ENCODE assay signal across 16 cellular contexts in the genomic region with DNA sequence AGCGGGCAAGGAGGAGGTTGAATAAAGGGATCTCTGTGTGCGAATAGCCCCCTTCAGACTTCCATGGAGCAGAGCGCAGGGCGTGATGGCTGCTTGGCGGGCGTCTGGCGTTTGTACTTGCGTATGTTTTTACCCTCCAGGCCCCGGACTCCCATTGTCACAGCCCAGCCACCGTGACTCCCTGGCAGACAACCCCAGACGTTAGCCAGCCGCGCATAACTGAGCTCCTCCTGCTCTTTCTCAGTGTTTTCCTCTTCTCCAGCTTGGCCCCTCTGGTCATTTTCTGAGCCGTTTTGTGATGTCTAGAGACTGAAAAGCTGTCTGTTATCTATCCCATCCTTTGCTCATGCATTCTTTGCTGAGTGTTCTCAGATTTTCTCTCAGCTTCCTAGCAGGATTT. TPM values are rescaled to one million over a fixed set of nuclear protein-coding genes. Genes with fewer than 3 reads are reported as not detected.
DNase-seq lines count a peak whose midpoint lies in the region; ATAC-seq, FAIRE-seq and TF ChIP-seq lines count a peak whose summit lies in the region.
"Had no signal": no experiment of that assay in that cellular context is flagged by ENCODE, and none has a peak within 500 bp of the region (broad histone marks: within the 10 kb centered on the region; RNA-seq: fewer than 3 reads in every experiment).

No MANE protein-coding gene starts in this region.

- no peak overlapping the region for H3K4me3 ChIP-seq in GM23338
- H3K4me3 ChIP-seq: HAP-1 had no signal

- ATAC-seq in GM23338, result no peak
- ATAC-seq in left lobe of liver, result peak; percentile 36
- ATAC-seq in GM19395 (IDR thresholded peaks at IDR 0.05; ENCODE audit: unreplicated experiment), result no peak

- DNase-seq in GM23338 (ENCODE audit: low spot score) (no peak), left lobe of liver (ENCODE audit: low spot score) (no peak), retina (peak; percentile 9), OCI-M1 (lab: John Stamatoyannopoulos, UW) (no peak), HTR-8/SVneo (ENCODE audit: insufficient read length, low spot score) (no peak), SIG-M5 treated with dmso at 0.1 percent for 504 hours (lab: John Stamatoyannopoulos, UW; ENCODE audit: unreplicated experiment) (no peak)
- DNase-seq: activated CD4-positive, alpha-beta T cell treated with anti-CD3 and anti-CD28 coated beads for 4 hours; activated naive CD8-positive, alpha-beta T cell treated with anti-CD3 and anti-CD28 coated beads, Interleukin-2, amount 10 ng/mL, durations not matched to agents 7 days and 5 days; activated T-cell treated with anti-CD3 and anti-CD28 coated beads for 4 hours; NCI-H187 treated with DMSO at 0.1 percent for 48 hours; NCI-H69; T-helper 9 cell had no signal

- H3K27ac ChIP-seq in GM23338 (ENCODE audit: low read depth) (no peak overlapping the region), cingulate gyrus (ENCODE audit: low read depth, low read length) (peak overlapping the region; percentile 13)

- H4K20me1 ChIP-seq in GM23338 (replicated peaks; ENCODE audit: insufficient read depth), result no peaks in the 10 kb centered on the region

- peak overlapping the region; percentile 85 for H2AFZ ChIP-seq in GM23338

- peaks cover 1% of the 10 kb centered on the region for H3K27me3 Mint-ChIP-seq in GM23338 (ENCODE audit: insufficient read depth, low read depth, poor library complexity)

- no peak for FAIRE-seq in HTR-8/SVneo (lab: Jason Lieb, UNC)

- no peaks in the 10 kb centered on the region; the same call in 1 of the 3 replicates for H3K4me1 Mint-ChIP-seq in GM23338
- H3K4me1 Mint-ChIP-seq: activated naive CD8-positive, alpha-beta T cell treated with anti-CD3 and anti-CD28 coated beads, Interleukin-2, amount 10 ng/mL, durations not matched to agents 7 days and 5 days had no signal

- no peaks in the 10 kb centered on the region for H3K4me1 ChIP-seq in GM23338 (ENCODE audit: insufficient read depth)
- H3K4me1 ChIP-seq: HAP-1 had no signal

- no peaks in the 10 kb centered on the region for H3K9me2 ChIP-seq in GM23338 (ENCODE audit: insufficient read depth)

- TF ChIP-seq CTCF in GM23338 (conservative IDR thresholded peaks at IDR 0.05; ENCODE audit: low read depth in 2 of 2), result no peak

- H3K27me3 ChIP-seq in GM23338 (ENCODE audit: insufficient read depth), result no peaks in the 10 kb centered on the region

- no peaks in the 10 kb centered on the region for H3K9me3 Mint-ChIP-seq in GM23338
- H3K9me3 Mint-ChIP-seq: activated naive CD8-positive, alpha-beta T cell treated with anti-CD3 and anti-CD28 coated beads, Interleukin-2, amount 10 ng/mL, durations not matched to agents 7 days and 5 days; stimulated activated naive CD8-positive, alpha-beta T cell treated with anti-CD3 and anti-CD28 coated beads, Interleukin-15, Interleukin-2, amounts not matched to agents 100 ng/mL and 50 ng/mL, for 24 hours had no signal

- H3K4me2 ChIP-seq in GM23338, result no peak overlapping the region

- H3F3A ChIP-seq in GM23338 (replicated peaks; ENCODE audit: low read depth), result no peaks in the 10 kb centered on the region

- no peaks in the 10 kb centered on the region; the same call in 2 of the 3 replicates for H3K36me3 Mint-ChIP-seq in GM23338 (ENCODE audit: low read depth)
- H3K36me3 Mint-ChIP-seq: activated naive CD8-positive, alpha-beta T cell treated with anti-CD3 and anti-CD28 coated beads, Interleukin-2, amount 10 ng/mL, durations not matched to agents 7 days and 5 days had no signal

- H3K79me2 ChIP-seq in GM23338 (replicated peaks; ENCODE audit: insufficient read depth), result no peaks in the 10 kb centered on the region

- H3K36me3 ChIP-seq in GM23338 (ENCODE audit: insufficient read depth), result no peaks in the 10 kb centered on the region
- H3K36me3 ChIP-seq: HAP-1 had no signal

- no peak overlapping the region for H3K27ac Mint-ChIP-seq in GM23338
- H3K27ac Mint-ChIP-seq: activated naive CD8-positive, alpha-beta T cell treated with anti-CD3 and anti-CD28 coated beads, Interleukin-2, amount 10 ng/mL, durations not matched to agents 7 days and 5 days; stimulated activated naive CD8-positive, alpha-beta T cell treated with anti-CD3 and anti-CD28 coated beads, Interleukin-15, Interleukin-2, amounts not matched to agents 100 ng/mL and 50 ng/mL, for 24 hours had no signal

- no peak overlapping the region for H3K4me3 Mint-ChIP-seq in GM23338
- H3K4me3 Mint-ChIP-seq: activated naive CD8-positive, alpha-beta T cell treated with anti-CD3 and anti-CD28 coated beads, Interleukin-2, amount 10 ng/mL, durations not matched to agents 7 days and 5 days; stimulated activated naive CD8-positive, alpha-beta T cell treated with anti-CD3 and anti-CD28 coated beads, Interleukin-15, Interleukin-2, amounts not matched to agents 100 ng/mL and 50 ng/mL, for 24 hours had no signal

TF ChIP-seq in GM23338, 12 proteins besides CTCF, POLR2A, EP300 and RAD21 (continues in another document):
- TF ChIP-seq STAT1 (IDR thresholded peaks at IDR 0.05; ENCODE audit: unreplicated experiment) (no peak), POLR2AphosphoS5 (IDR thresholded peaks at IDR 0.05; ENCODE audit: low read depth) (no peak), JUNB (IDR thresholded peaks at IDR 0.05; ENCODE audit: unreplicated experiment) (no peak), EZH2 (IDR thresholded peaks at IDR 0.05; ENCODE audit: low read depth, unreplicated experiment) (no peak), EZH2phosphoT487 (IDR thresholded peaks at IDR 0.05; ENCODE audit: unreplicated experiment) (no peak), ZNF331 (CRISPR knock-in tag; IDR thresholded peaks at IDR 0.05; ENCODE audit: low read depth) (no peak), REST (IDR thresholded peaks at IDR 0.05; ENCODE audit: unreplicated experiment) (no peak), CREB1 (CRISPR knock-in tag; IDR thresholded peaks at IDR 0.05; ENCODE audit: low read depth) (no peak)

RNA-seq across cellular contexts. Expression of gene IGFBP7, which starts 54.3 kb away (rescaled TPM):
- total RNA-seq in GM23338 (2014; rRNA removed; shearing (Covaris generic)), result 0.49 TPM in 1 of 2 replicates, not detected in the other
- 7.9 and 13.2 TPM in 2 replicates for polyA plus RNA-seq in GM23338 (2016; fragmentation: Nextera tagmentation; extraction: Ambion mirVana)
- total RNA-seq in left lobe of liver, result 68.7 TPM

Comparison
In these comparisons a context has a peak if more than half of its experiments do, and no peak if none do; other contexts are left out.
1. RNA of gene IGFBP7, which starts 54.3 kb away (total RNA-seq): 68.7 TPM in left lobe of liver (single experiment); 0.49 TPM in GM23338; every median in the first group is over 10 times any median in the second.